In genomic region chr19:41990028-41990427, GRCh38 we compare ENCODE assay signal across 33 cellular contexts. TPM values are rescaled to one million over a fixed set of nuclear protein-coding genes. Genes with fewer than 3 reads are reported as not detected.
DNase-seq lines count a peak whose midpoint lies in the region; ATAC-seq and TF ChIP-seq lines count a peak whose summit lies in the region.
"Had no signal": no experiment of that assay in that cellular context is flagged by ENCODE, and none has a peak within 500 bp of the region (broad histone marks: within the 10 kb centered on the region; RNA-seq: fewer than 3 reads in every experiment).

No MANE protein-coding gene starts in this region.

- H3K27me3 ChIP-seq in BLaER1 = no peaks in the 10 kb centered on the region
- H3K27me3 ChIP-seq in WERI-Rb-1 (ENCODE audit: insufficient read depth, low read depth, severe bottlenecking) = no peaks in the 10 kb centered on the region
- peaks cover 26% of the 10 kb centered on the region for H3K27me3 ChIP-seq in osteoblast (ENCODE audit: insufficient read depth, low read length)
- H3K27me3 ChIP-seq: BE2C; BLaER1 treated with 17β-estradiol and CSF1 and Interleukin-3, amounts not matched to agents 10 nM and 100 nM had no signal

- no peak for DNase-seq in WERI-Rb-1
- peak; percentile 77 for DNase-seq in osteoblast (ENCODE audit: insufficient read length, low spot score, missing footprints)
- DNase-seq in NCI-H446 treated with DMSO at 0.1 percent for 48 hours (lab: John Stamatoyannopoulos, UW) = no peak
- DNase-seq in activated CD8-positive, alpha-beta T cell treated with anti-CD3 and anti-CD28 coated beads, Interleukin-2, amount 10 ng/mL, durations not matched to agents 7 days and 5 days = no peak
- no peak for DNase-seq in SKM-1 treated with dmso at 0.1 percent for 144 hours (lab: John Stamatoyannopoulos, UW; ENCODE audit: unreplicated experiment)
- DNase-seq in MV-4-11 (lab: John Stamatoyannopoulos, UW) = no peak
- DNase-seq: ACHN; AML-193; BE2C; C1 segment of cervical spinal cord; Caco-2; Calu3; CD4-positive, alpha-beta memory T cell; CD4-positive, alpha-beta T cell; CD4-positive, CD25-positive, alpha-beta regulatory T cell; CD8-positive, alpha-beta memory T cell; CD8-positive, alpha-beta T cell; COR-L47; DMS 273 treated with DMSO at 0.1 percent for 48 hours; DMS153; DMS53; DMS79; DMS79 treated with DMSO at 0.1 percent for 48 hours; DND-41; EL had no signal

- CTCF ChIA-PET in HEK293 (lab: Yijun Ruan, JAX) = no interaction called here
- CTCF ChIA-PET in activated CD8-positive, alpha-beta T cell treated with anti-CD3 and anti-CD28 coated beads, Interleukin-2, amount 10 ng/mL, durations not matched to agents 7 days and 5 days (lab: Charles Lee) = no interaction called here

- peak overlapping the region; percentile 32; the same call in 1 of the 2 replicates for H3K9ac ChIP-seq in BLaER1

- peaks cover 60% of the 10 kb centered on the region for H4K20me1 ChIP-seq in BLaER1
- H4K20me1 ChIP-seq in osteoblast (ENCODE audit: insufficient read depth, low read length) = no peaks in the 10 kb centered on the region

- H3K27ac Mint-ChIP-seq in activated CD8-positive, alpha-beta T cell treated with anti-CD3 and anti-CD28 coated beads, Interleukin-2, amount 10 ng/mL, durations not matched to agents 7 days and 5 days = no peak overlapping the region
- H3K27ac Mint-ChIP-seq: B cell; CD14-positive monocyte; CD4-positive, alpha-beta memory T cell; CD4-positive, alpha-beta T cell; CD4-positive, CD25-positive, alpha-beta regulatory T cell; CD8-positive, alpha-beta memory T cell; CD8-positive, alpha-beta T cell had no signal

- H3K79me2 ChIP-seq in osteoblast (ENCODE audit: insufficient read depth, low read length) = no peaks in the 10 kb centered on the region

- no peaks in the 10 kb centered on the region for H3K36me3 Mint-ChIP-seq in activated CD8-positive, alpha-beta T cell treated with anti-CD3 and anti-CD28 coated beads, Interleukin-2, amount 10 ng/mL, durations not matched to agents 7 days and 5 days (ENCODE audit: low read depth)
- H3K36me3 Mint-ChIP-seq: CD14-positive monocyte had no signal

- H3K4me3 ChIP-seq in BLaER1 = no peak overlapping the region
- H3K4me3 ChIP-seq in HEK293 (ENCODE audit: low read depth, low read length) = no peak overlapping the region
- H3K4me3 ChIP-seq in WERI-Rb-1 (ENCODE audit: low read depth, low read length) = no peak overlapping the region
- H3K4me3 ChIP-seq in osteoblast (ENCODE audit: insufficient read depth, low read length) = no peak overlapping the region
- H3K4me3 ChIP-seq: A549; BLaER1 treated with 17β-estradiol and CSF1 and Interleukin-3, amounts not matched to agents 10 nM and 100 nM had no signal

- H3K4me1 ChIP-seq in BLaER1 (peaks cover 15% of the 10 kb centered on the region), HEK293 (ENCODE audit: control insufficient read depth, insufficient read depth, low read length) (peaks cover 6% of the 10 kb centered on the region; the same call in 1 of the 2 replicates), osteoblast (ENCODE audit: insufficient read depth, low read length) (no peaks in the 10 kb centered on the region)

- H2AFZ ChIP-seq in osteoblast (ENCODE audit: low read length) = no peak overlapping the region

- no peak overlapping the region for H3K4me3 Mint-ChIP-seq in activated CD8-positive, alpha-beta T cell treated with anti-CD3 and anti-CD28 coated beads, Interleukin-2, amount 10 ng/mL, durations not matched to agents 7 days and 5 days
- H3K4me3 Mint-ChIP-seq: B cell; CD14-positive monocyte; CD4-positive, alpha-beta memory T cell; CD4-positive, alpha-beta T cell; CD4-positive, CD25-positive, alpha-beta regulatory T cell; CD8-positive, alpha-beta memory T cell; CD8-positive, alpha-beta T cell had no signal

- no peaks in the 10 kb centered on the region for H3K9me3 Mint-ChIP-seq in activated CD8-positive, alpha-beta T cell treated with anti-CD3 and anti-CD28 coated beads, Interleukin-2, amount 10 ng/mL, durations not matched to agents 7 days and 5 days (ENCODE audit: insufficient read depth)
- H3K9me3 Mint-ChIP-seq: CD4-positive, alpha-beta memory T cell; CD4-positive, alpha-beta T cell; CD8-positive, alpha-beta memory T cell; CD8-positive, alpha-beta T cell had no signal

- H3K27ac ChIP-seq in BLaER1 (no peak overlapping the region), HEK293 (ENCODE audit: extremely low read depth, low read depth, low read length) (no peak overlapping the region), WERI-Rb-1 (peak overlapping the region; percentile 60), osteoblast (ENCODE audit: low read depth, low read length) (no peak overlapping the region)
- H3K27ac ChIP-seq: 22Rv1; A549; BLaER1 treated with 17β-estradiol and CSF1 and Interleukin-3, amounts not matched to agents 10 nM and 100 nM; C4-2B had no signal

- H3K9me3 ChIP-seq in BLaER1 (no peaks in the 10 kb centered on the region), HEK293 (ENCODE audit: control insufficient read depth, insufficient read depth, low read depth, low read length) (no peaks in the 10 kb centered on the region), WERI-Rb-1 (ENCODE audit: severe bottlenecking) (no peaks in the 10 kb centered on the region), osteoblast (ENCODE audit: low read depth, low read length) (no peaks in the 10 kb centered on the region)
- H3K9me3 ChIP-seq: A549; BE2C; BLaER1 treated with 17β-estradiol and CSF1 and Interleukin-3, amounts not matched to agents 10 nM and 100 nM; Caco-2 had no signal

- ATAC-seq in activated CD8-positive, alpha-beta T cell treated with anti-CD3 and anti-CD28 coated beads, Interleukin-2, amount 10 ng/mL, durations not matched to agents 7 days and 5 days = no peak
- ATAC-seq: CD8-positive, alpha-beta T cell had no signal

- no peak for TF ChIP-seq CTCF in HEK293 (tag by site-specific recombination; IDR thresholded peaks at IDR 0.05)
- no peak for TF ChIP-seq CTCF in WERI-Rb-1 (IDR thresholded peaks at IDR 0.05; ENCODE audit: low read depth, low read length)
- no peak for TF ChIP-seq CTCF in osteoblast (IDR thresholded peaks at IDR 0.05; ENCODE audit: extremely low read depth, low read depth, low read length)

- H3K4me2 ChIP-seq in BLaER1 (no peak overlapping the region), osteoblast (ENCODE audit: insufficient read depth, low read length) (no peak overlapping the region)
- H3K4me2 ChIP-seq: A549; BLaER1 treated with 17β-estradiol and CSF1 and Interleukin-3, amounts not matched to agents 10 nM and 100 nM had no signal

- H3K27me3 Mint-ChIP-seq in activated CD8-positive, alpha-beta T cell treated with anti-CD3 and anti-CD28 coated beads, Interleukin-2, amount 10 ng/mL, durations not matched to agents 7 days and 5 days (ENCODE audit: low read depth) = peaks cover 14% of the 10 kb centered on the region

- peaks cover 51% of the 10 kb centered on the region for H3K36me3 ChIP-seq in BLaER1
- no peaks in the 10 kb centered on the region for H3K36me3 ChIP-seq in HEK293 (ENCODE audit: control insufficient read depth in 2 of 2, insufficient read depth in 1 of 2, low read length in 2 of 2)
- H3K36me3 ChIP-seq in WERI-Rb-1 = peaks cover 68% of the 10 kb centered on the region
- H3K36me3 ChIP-seq in osteoblast (ENCODE audit: insufficient read depth, low read length) = no peaks in the 10 kb centered on the region

- peaks cover 6% of the 10 kb centered on the region for H3K4me1 Mint-ChIP-seq in activated CD8-positive, alpha-beta T cell treated with anti-CD3 and anti-CD28 coated beads, Interleukin-2, amount 10 ng/mL, durations not matched to agents 7 days and 5 days (ENCODE audit: low read depth)

- POLR2A ChIA-PET in HEK293 (lab: Yijun Ruan, JAX) = no interaction called here
- POLR2A ChIA-PET in activated CD8-positive, alpha-beta T cell treated with anti-CD3 and anti-CD28 coated beads, Interleukin-2, amount 10 ng/mL, durations not matched to agents 7 days and 5 days (lab: Charles Lee) = no interaction called here

TF ChIP-seq in HEK293, 187 proteins besides CTCF, POLR2A, EP300 and RAD21:
- TF ChIP-seq PRDM1 (tag by site-specific recombination; IDR thresholded peaks at IDR 0.05) = peak; percentile 73
- TF ChIP-seq ZNF366 (tag by site-specific recombination; conservative IDR thresholded peaks at IDR 0.05) = 0 out of 2 replicates have a peak, but pooled peaks have one; percentile 28
- TF ChIP-seq SALL2 (tag by site-specific recombination; IDR thresholded peaks at IDR 0.05; ENCODE audit: borderline replicate concordance) = no peak
- no peak for TF ChIP-seq ZNF138 (tag by site-specific recombination; IDR thresholded peaks at IDR 0.05; ENCODE audit: borderline replicate concordance)
- TF ChIP-seq SETDB1 (IDR thresholded peaks at IDR 0.05; ENCODE audit: insufficient read length, low read length) = no peak
- TF ChIP-seq ZNF596 (tag by site-specific recombination; IDR thresholded peaks at IDR 0.05) = peak; percentile 99

RNA-seq across cellular contexts. Expression of gene ATP1A3, which starts 4.0 kb away (rescaled TPM):
- under 0.01 TPM in 2 replicates for total RNA-seq in osteoblast
- 1 to 10 TPM; 2.3 to 3.3 TPM for total RNA-seq in activated CD8-positive, alpha-beta T cell treated with anti-CD3 and anti-CD28 coated beads, Interleukin-2, amount 10 ng/mL, durations not matched to agents 7 days and 5 days

RNA-seq across cellular contexts. Expression of gene RABAC1, which starts 30.9 kb away (rescaled TPM):
- 95.2 and 117 TPM in 2 replicates for total RNA-seq in osteoblast
- total RNA-seq in activated CD8-positive, alpha-beta T cell treated with anti-CD3 and anti-CD28 coated beads, Interleukin-2, amount 10 ng/mL, durations not matched to agents 7 days and 5 days = 10 to 100 TPM; 63.0 to 63.4 TPM
